Comparison of ENCODE assay signal across 15 cellular contexts in the genomic region with DNA sequence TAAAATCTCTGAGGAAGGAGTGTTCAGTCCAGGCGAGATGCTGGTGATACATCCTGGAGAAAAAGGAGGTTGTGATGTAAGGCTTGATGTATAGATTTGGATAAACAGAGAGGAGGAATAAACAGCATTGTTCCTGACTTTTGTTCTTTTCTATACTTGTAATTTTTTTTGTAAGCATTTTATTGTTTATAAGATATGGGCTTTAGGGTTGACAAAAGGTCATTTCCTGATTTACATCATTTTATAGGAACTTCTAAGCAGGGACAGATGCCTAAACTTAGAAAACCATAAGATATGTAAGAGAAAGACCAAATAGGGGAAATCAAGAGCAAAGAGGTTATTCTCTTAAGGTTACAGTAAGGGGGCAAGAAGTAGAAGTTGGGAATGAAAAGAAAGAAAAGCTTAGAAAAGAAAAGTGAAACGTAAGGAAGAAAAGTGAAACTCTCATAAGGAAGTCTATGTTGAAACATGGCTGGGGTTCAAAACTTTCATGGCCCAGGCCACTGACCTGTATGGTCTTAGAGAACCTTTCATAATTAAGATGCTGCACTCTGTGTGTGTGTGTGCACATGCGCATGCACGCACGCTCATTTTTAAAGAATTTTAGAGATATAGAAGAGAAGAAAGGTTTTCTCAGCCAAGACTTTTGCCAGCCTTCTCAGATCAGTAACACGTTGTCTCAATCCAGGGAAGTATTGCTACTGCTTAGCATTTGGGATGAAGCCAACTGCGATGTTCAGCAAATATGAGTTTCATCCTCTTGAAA. TPM values are rescaled to one million over a fixed set of nuclear protein-coding genes. Genes with fewer than 3 reads are reported as not detected.
DNase-seq lines count a peak whose midpoint lies in the region; ATAC-seq and TF ChIP-seq lines count a peak whose summit lies in the region.
"Had no signal": no experiment of that assay in that cellular context is flagged by ENCODE, and none has a peak within 500 bp of the region (broad histone marks: within the 10 kb centered on the region; RNA-seq: fewer than 3 reads in every experiment).

No MANE protein-coding gene starts in this region.

- no peaks in the 10 kb centered on the region for H3K27me3 ChIP-seq in right atrium auricular region
- H3K27me3 ChIP-seq in hepatocyte = peaks cover 11% of the 10 kb centered on the region
- no peaks in the 10 kb centered on the region for H3K27me3 ChIP-seq in upper lobe of right lung
- H3K27me3 ChIP-seq: esophagus squamous epithelium, SJCRH30, testis had no signal

- H3K4me1 ChIP-seq in right atrium auricular region = peaks cover 0 to 5% of the 10 kb centered on the region in 2 donors
- H3K4me1 ChIP-seq in hepatocyte (ENCODE audit: insufficient read depth) = no peaks in the 10 kb centered on the region
- H3K4me1 ChIP-seq in upper lobe of right lung = peaks cover 9% of the 10 kb centered on the region
- H3K4me1 ChIP-seq: SJCRH30, testis had no signal

- no peak for TF ChIP-seq CTCF in right atrium auricular region (IDR thresholded peaks at IDR 0.05)
- TF ChIP-seq CTCF in hepatocyte (IDR thresholded peaks at IDR 0.05; ENCODE audit: poor library complexity) = no peak
- no peak for TF ChIP-seq CTCF in upper lobe of right lung (IDR thresholded peaks at IDR 0.05)
- TF ChIP-seq CTCF in WTC11 (IDR thresholded peaks at IDR 0.05) = no peak

- peaks cover 8% of the 10 kb centered on the region for H3K36me3 Mint-ChIP-seq in activated naive CD8-positive, alpha-beta T cell treated with anti-CD3 and anti-CD28 coated beads, Interleukin-2, amount 10 ng/mL, durations not matched to agents 7 days and 5 days
- no peaks in the 10 kb centered on the region for H3K36me3 Mint-ChIP-seq in WTC11

- POLR2A ChIA-PET in activated naive CD8-positive, alpha-beta T cell treated with anti-CD3 and anti-CD28 coated beads, Interleukin-2, amount 10 ng/mL, durations not matched to agents 7 days and 5 days (lab: Charles Lee) = no interaction called here
- POLR2A ChIA-PET in WTC11 (lab: Charles Lee) = no interaction called here

- peak overlapping the region; percentile 45 for H3K4me3 Mint-ChIP-seq in activated naive CD8-positive, alpha-beta T cell treated with anti-CD3 and anti-CD28 coated beads, Interleukin-2, amount 10 ng/mL, durations not matched to agents 7 days and 5 days
- no peak overlapping the region for H3K4me3 Mint-ChIP-seq in WTC11
- H3K4me3 Mint-ChIP-seq: dendritic cell treated with granulocyte-macrophage colony-stimulating factor and Interleukin-4, amounts not matched to agents 40 ng/mL and 50 ng/mL, for 4 days had no signal

- no peaks in the 10 kb centered on the region for H3K9me3 ChIP-seq in right atrium auricular region
- no peaks in the 10 kb centered on the region for H3K9me3 ChIP-seq in hepatocyte (ENCODE audit: low read depth)
- no peaks in the 10 kb centered on the region for H3K9me3 ChIP-seq in upper lobe of right lung
- H3K9me3 ChIP-seq: esophagus squamous epithelium, testis had no signal

- H3K36me3 ChIP-seq in right atrium auricular region = no peaks in the 10 kb centered on the region
- H3K36me3 ChIP-seq in hepatocyte (replicated peaks; ENCODE audit: insufficient read depth, low read depth) = no peaks in the 10 kb centered on the region
- H3K36me3 ChIP-seq in upper lobe of right lung = no peaks in the 10 kb centered on the region
- H3K36me3 ChIP-seq: esophagus squamous epithelium, SJCRH30 had no signal

- 82% methylated on average over 7 of the region's 7 CpGs for WGBS in hepatocyte (ENCODE audit: low lambda C conversion rate, missing lambda C conversion rate)

- CTCF ChIA-PET in WTC11 (lab: Charles Lee) = interaction anchor here (1.2 to 1.7 kb wide), 2 partner anchors 17 to 37 kb away, joined by 4 read pairs; no protein-coding TSS in a partner anchor

- ATAC-seq in Right ventricle myocardium superior (ENCODE audit: poor library complexity) (peak; percentile 46), upper lobe of right lung (no peak), GM18867 (IDR thresholded peaks at IDR 0.05; ENCODE audit: unreplicated experiment) (no peak), WTC11 (no peak)
- ATAC-seq in activated naive CD8-positive, alpha-beta T cell treated with anti-CD3 and anti-CD28 coated beads, Interleukin-2, amount 10 ng/mL, durations not matched to agents 7 days and 5 days (ENCODE audit: low read depth) = no peak

- H3K9me2 ChIP-seq in hepatocyte (replicated peaks; ENCODE audit: insufficient read depth) = no peaks in the 10 kb centered on the region

- H3K27ac ChIP-seq in right atrium auricular region (no peak overlapping the region), hepatocyte (no peak overlapping the region), upper lobe of right lung (no peak overlapping the region)
- H3K27ac ChIP-seq: esophagus squamous epithelium, SJCRH30, testis had no signal

- H3K9me3 Mint-ChIP-seq in activated naive CD8-positive, alpha-beta T cell treated with anti-CD3 and anti-CD28 coated beads, Interleukin-2, amount 10 ng/mL, durations not matched to agents 7 days and 5 days = peaks cover 5% of the 10 kb centered on the region
- peaks cover 5% of the 10 kb centered on the region for H3K9me3 Mint-ChIP-seq in WTC11
- H3K9me3 Mint-ChIP-seq: dendritic cell treated with granulocyte-macrophage colony-stimulating factor and Interleukin-4, amounts not matched to agents 40 ng/mL and 50 ng/mL, for 4 days had no signal

- H3K4me3 ChIP-seq in right atrium auricular region = no peak overlapping the region
- no peak overlapping the region for H3K4me3 ChIP-seq in hepatocyte
- peak overlapping the region; percentile 8 for H3K4me3 ChIP-seq in upper lobe of right lung
- H3K4me3 ChIP-seq: SJCRH30, testis had no signal

- peaks cover 15% of the 10 kb centered on the region for H3K4me1 Mint-ChIP-seq in activated naive CD8-positive, alpha-beta T cell treated with anti-CD3 and anti-CD28 coated beads, Interleukin-2, amount 10 ng/mL, durations not matched to agents 7 days and 5 days
- H3K4me1 Mint-ChIP-seq in WTC11 = no peaks in the 10 kb centered on the region

- no peak overlapping the region for H2AFZ ChIP-seq in hepatocyte

- DNase-seq in Right ventricle myocardium superior = no peak
- DNase-seq in right atrium auricular region (ENCODE audit: low spot score) = no peak
- DNase-seq in activated naive CD8-positive, alpha-beta T cell treated with anti-CD3 and anti-CD28 coated beads, Interleukin-2, amount 10 ng/mL, durations not matched to agents 7 days and 5 days = no peak
- DNase-seq in hepatocyte (ENCODE audit: low spot score) = no peak
- DNase-seq in upper lobe of right lung = no peak
- no peak for DNase-seq in NCI-H2107 treated with DMSO at 0.1 percent for 48 hours (lab: John Stamatoyannopoulos, UW; ENCODE audit: unreplicated experiment)
- DNase-seq in WTC11 (ENCODE audit: low spot score) = no peak
- DNase-seq: DMS 273 treated with DMSO at 0.1 percent for 48 hours; esophagus squamous epithelium; NK-92 treated with Interleukin-12 subunit alpha and Interleukin-12 subunit beta, amount 100 ng/mL, for 24 hours; nucleus accumbens; testis had no signal

- H3K79me2 ChIP-seq in hepatocyte = no peaks in the 10 kb centered on the region

- H4K20me1 ChIP-seq in hepatocyte (ENCODE audit: insufficient read depth, poor library complexity, severe bottlenecking) = no peaks in the 10 kb centered on the region

- peaks cover 4% of the 10 kb centered on the region for H3K27me3 Mint-ChIP-seq in activated naive CD8-positive, alpha-beta T cell treated with anti-CD3 and anti-CD28 coated beads, Interleukin-2, amount 10 ng/mL, durations not matched to agents 7 days and 5 days
- H3K27me3 Mint-ChIP-seq in WTC11 (ENCODE audit: low read depth) = peaks cover 10% of the 10 kb centered on the region

- intact Hi-C loops in Right ventricle myocardium superior (cut with DNase I) = no loop called here
- intact Hi-C loops in upper lobe of right lung (cut with DNase I) = no loop called here

- H3K4me2 ChIP-seq in hepatocyte = peak overlapping the region; percentile 23

- peak overlapping the region; percentile 8 for H3K27ac Mint-ChIP-seq in activated naive CD8-positive, alpha-beta T cell treated with anti-CD3 and anti-CD28 coated beads, Interleukin-2, amount 10 ng/mL, durations not matched to agents 7 days and 5 days
- no peak overlapping the region for H3K27ac Mint-ChIP-seq in WTC11
- H3K27ac Mint-ChIP-seq: dendritic cell treated with granulocyte-macrophage colony-stimulating factor and Interleukin-4, amounts not matched to agents 40 ng/mL and 50 ng/mL, for 4 days had no signal

TF ChIP-seq in WTC11, 78 proteins besides CTCF, POLR2A, EP300 and RAD21:
- TF ChIP-seq ESRRA (CRISPR knock-in tag; IDR thresholded peaks at IDR 0.05; ENCODE audit: borderline replicate concordance) = no peak
TF ChIP-seq in WTC11: peak in this region for 0.

RNA-seq across cellular contexts. Expression of a gene that starts 16.5 kb away (rescaled TPM):
- total RNA-seq in Right ventricle myocardium superior (0.46 TPM), right atrium auricular region (under 1 TPM; 0.30 to 0.51 TPM), hepatocyte (0.20 TPM in 1 of 2 replicates, not detected in the other), upper lobe of right lung (1.0 TPM), WTC11 (2021) (0.09 to 0.22 TPM in 2 of 3 replicates, not detected in the other)
- under 1 TPM; 0.17 to 0.97 TPM for total RNA-seq in activated naive CD8-positive, alpha-beta T cell treated with anti-CD3 and anti-CD28 coated beads, Interleukin-2, amount 10 ng/mL, durations not matched to agents 7 days and 5 days
- 0.35 TPM in 1 of 2 replicates, not detected in the other for polyA plus RNA-seq in hepatocyte
